In the genomic region with DNA sequence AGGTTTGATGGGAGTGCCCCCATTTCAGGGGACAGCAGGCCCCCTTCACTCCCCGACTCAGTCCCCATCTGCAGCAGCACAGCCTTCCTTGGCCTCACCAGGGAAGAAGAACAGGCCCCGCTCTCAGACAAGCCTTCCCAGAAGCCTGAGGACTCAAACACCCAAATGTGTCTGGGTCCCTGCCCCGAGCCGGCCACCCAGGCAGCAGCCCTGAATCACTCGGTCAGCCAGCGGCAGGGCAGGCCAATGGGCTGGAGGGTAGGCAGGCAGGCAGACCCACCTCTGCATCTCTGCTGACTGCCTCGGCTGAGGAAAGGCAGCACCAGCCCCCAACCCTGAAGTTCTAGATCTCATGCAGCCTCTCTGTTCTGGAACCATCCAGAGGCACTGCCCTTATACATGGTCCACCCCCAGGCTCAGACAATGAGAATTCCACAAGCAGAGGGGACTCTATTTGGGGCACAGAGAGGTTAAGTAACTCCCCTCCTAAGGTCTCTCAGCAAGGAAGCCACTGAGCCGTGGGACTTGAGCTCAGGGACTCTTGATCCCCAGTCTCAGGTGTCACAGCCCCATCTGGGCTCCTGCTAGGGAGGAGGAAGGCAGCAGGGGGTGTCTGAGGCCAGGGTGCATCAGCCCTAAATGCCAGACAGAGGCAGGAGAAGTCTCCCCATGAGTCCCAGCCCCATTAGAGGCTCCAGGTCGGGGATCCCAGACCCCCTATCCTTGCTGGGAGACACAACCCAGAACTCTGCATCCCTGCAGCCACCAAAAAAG, we compare ENCODE assay signal across 12 cellular contexts. TPM values are rescaled to one million over a fixed set of nuclear protein-coding genes. Genes with fewer than 3 reads are reported as not detected.
DNase-seq lines count a peak whose midpoint lies in the region; ATAC-seq and TF ChIP-seq lines count a peak whose summit lies in the region.
"Had no signal": no experiment of that assay in that cellular context is flagged by ENCODE, and none has a peak within 500 bp of the region (broad histone marks: within the 10 kb centered on the region; RNA-seq: fewer than 3 reads in every experiment).

No MANE protein-coding gene starts in this region.

- H3K27ac Mint-ChIP-seq in MCF 10A (ENCODE audit: low read depth, unreplicated experiment): no peak overlapping the region

- no peaks in the 10 kb centered on the region for H3K9me3 Mint-ChIP-seq in MCF 10A (ENCODE audit: unreplicated experiment)

- DNase-seq in stimulated activated naive CD4-positive, alpha-beta T cell (lab: John Stamatoyannopoulos, UW): peak in 4 of 6 experiments; percentile 15 to 41 (median 38)
- DNase-seq in stimulated activated naive CD4-positive, alpha-beta T cell treated with Interleukin-2 at 50 U/mL for 16 hours (lab: John Stamatoyannopoulos, UW): no peak
- peak in 3 of 5 donors; percentile 24 to 69 (median 43) for DNase-seq in T-helper 1 cell
- DNase-seq in effector CD4-positive, alpha-beta T cell: peak; percentile 41
- DNase-seq in Ammon's horn (ENCODE audit: low spot score): no peak
- DNase-seq in T1000 (lab: John Stamatoyannopoulos, UW): no peak
- no peak for DNase-seq in MCF 10A (ENCODE audit: unreplicated experiment)
- DNase-seq: activated CD4-positive, CD25-positive, alpha-beta regulatory T cell treated with anti-CD3 and anti-CD28 coated beads, Interleukin-2, amount 50 U/mL, for 72 hours; C1 segment of cervical spinal cord; dorsolateral prefrontal cortex; NCI-H526 treated with DMSO at 0.1 percent for 48 hours had no signal

- BruUV-seq in MCF 10A (replicated peaks; lab: Mats Ljungman, UMichigan): no TSS peak

- intact Hi-C loops in MCF 10A (cut with micrococcal nuclease): no loop called here

- ATAC-seq in GM19324 (IDR thresholded peaks at IDR 0.05; ENCODE audit: low FRiP score, unreplicated experiment): no peak

- H3K4me3 Mint-ChIP-seq in MCF 10A (ENCODE audit: unreplicated experiment): no peak overlapping the region

- no peak for TF ChIP-seq CTCF in MCF 10A (IDR thresholded peaks at IDR 0.05; ENCODE audit: unreplicated experiment)

- POLR2A ChIA-PET in MCF 10A (lab: Yijun Ruan, JAX): interaction anchor here (0.7 kb wide), 1 partner anchor 16 kb away, joined by 3 read pairs; no protein-coding TSS in a partner anchor

- H3K4me1 Mint-ChIP-seq in MCF 10A (ENCODE audit: insufficient read depth, unreplicated experiment): no peaks in the 10 kb centered on the region

- CTCF ChIA-PET in MCF 10A (lab: Yijun Ruan, JAX): no interaction called here

- H3K27me3 Mint-ChIP-seq in MCF 10A (ENCODE audit: insufficient read depth, unreplicated experiment): no peaks in the 10 kb centered on the region

- H3K36me3 Mint-ChIP-seq in MCF 10A (ENCODE audit: insufficient read depth, unreplicated experiment): no peaks in the 10 kb centered on the region

RNA-seq across cellular contexts. Expression of a gene that starts 33.2 kb away (rescaled TPM):
- total RNA-seq in MCF 10A (2022): not detected in 2 replicates

Comparison
In these comparisons a context has a peak if more than half of its experiments do, and no peak if none do; other contexts are left out.
1. DNase-seq: peak in stimulated activated naive CD4-positive, alpha-beta T cell (4 of 6), T-helper 1 cell (3 of 5) and effector CD4-positive, alpha-beta T cell (single experiment); none in stimulated activated naive CD4-positive, alpha-beta T cell treated with Interleukin-2 at 50 U/mL for 16 hours (single experiment), Ammon's horn (single experiment), T1000 (single experiment) and MCF 10A (single experiment).